ENCODE assay signal across 1 cellular context in the genomic region with DNA sequence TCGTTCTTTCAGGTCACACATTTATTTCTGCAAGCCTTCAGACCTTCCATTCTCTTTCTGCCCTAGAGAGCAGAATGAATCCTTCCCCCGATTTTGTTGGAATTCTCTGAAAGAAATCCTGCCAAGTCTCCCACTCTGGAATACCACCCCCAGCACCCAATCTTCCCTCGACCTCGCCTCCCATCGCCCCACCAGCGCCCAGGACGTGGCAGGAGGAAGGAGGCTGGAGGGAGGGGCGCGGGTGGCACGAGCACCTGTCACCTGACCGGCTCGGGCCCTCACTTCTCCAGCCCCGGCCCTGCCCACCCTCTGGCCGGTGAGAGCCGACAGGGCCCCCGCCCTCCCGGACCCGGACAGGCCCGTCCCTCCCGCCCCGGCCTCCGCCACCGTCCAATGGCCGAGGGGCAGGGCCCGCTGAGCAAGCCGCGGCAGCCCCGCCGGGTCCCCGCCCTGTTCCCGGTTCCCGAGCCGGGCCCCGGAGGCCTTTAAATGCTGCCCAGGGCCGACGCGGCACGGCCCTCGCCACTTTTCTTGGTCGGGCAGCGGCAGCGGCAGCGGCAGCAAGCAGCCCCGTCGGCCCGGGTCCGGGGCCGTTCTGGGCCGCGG.
TF ChIP-seq lines count a peak whose summit lies in the region.

A gene (plus strand): TSS at position 453 of the 606 bp plus-strand sequence. CDS start 384 bp downstream, outside the sequence.

TF ChIP-seq in HepG2, 621 proteins besides CTCF, POLR2A, EP300 and RAD21 (continued from another document and continues in another):
- TF ChIP-seq ZNF552 (CRISPR knock-in tag; IDR thresholded peaks at IDR 0.05; ENCODE audit: borderline replicate concordance) (no peak), ARNT2 (CRISPR knock-in tag; IDR thresholded peaks at IDR 0.05; ENCODE audit: low read depth) (peak; percentile 49; the same call in 1 of the 2 replicates), RBFOX2 (IDR thresholded peaks at IDR 0.05; ENCODE audit: low read depth, low read length) (peak; percentile 79), NR1H2 (CRISPR knock-in tag; IDR thresholded peaks at IDR 0.05; ENCODE audit: borderline replicate concordance, low read depth) (no peak), GATAD1 (CRISPR knock-in tag; IDR thresholded peaks at IDR 0.05) (0 out of 2 replicates have a peak, but pooled peaks have one; percentile 8), MAFF (IDR thresholded peaks at IDR 0.05; ENCODE audit: low read depth, low read length) (no peak), MAZ (IDR thresholded peaks at IDR 0.05; ENCODE audit: borderline replicate concordance, low read depth, low read length) (peak; percentile 73), MAZ (CRISPR knock-in tag; IDR thresholded peaks at IDR 0.05; ENCODE audit: low read depth) (peak; percentile 69), ZNF564 (CRISPR knock-in tag; IDR thresholded peaks at IDR 0.05) (no peak), ZFP41 (CRISPR knock-in tag; IDR thresholded peaks at IDR 0.05; ENCODE audit: borderline replicate concordance) (0 out of 2 replicates have a peak, but pooled peaks have one; percentile 31), ELF3 (CRISPR knock-in tag; IDR thresholded peaks at IDR 0.05) (peak; percentile 5; the same call in 1 of the 2 replicates), HDAC1 (CRISPR knock-in tag; IDR thresholded peaks at IDR 0.05) (peak; percentile 31), ZNF432 (CRISPR knock-in tag; IDR thresholded peaks at IDR 0.05; ENCODE audit: borderline replicate concordance) (no peak), RFX3 (CRISPR knock-in tag; IDR thresholded peaks at IDR 0.05) (no peak), ZNF136 (CRISPR knock-in tag; IDR thresholded peaks at IDR 0.05; ENCODE audit: low read depth) (no peak; the same call in 1 of the 2 replicates), POLR2AphosphoS5 (IDR thresholded peaks at IDR 0.05; ENCODE audit: low read depth, low read length) (peak; percentile 42; the same call in 1 of the 2 replicates), ZSCAN22 (CRISPR knock-in tag; IDR thresholded peaks at IDR 0.05) (peak; percentile 37; the same call in 1 of the 2 replicates), MEIS2 (CRISPR knock-in tag; IDR thresholded peaks at IDR 0.05) (no peak), BCL6 (CRISPR knock-in tag; IDR thresholded peaks at IDR 0.05) (no peak), SALL1 (CRISPR knock-in tag; IDR thresholded peaks at IDR 0.05) (peak; percentile 55; the same call in 1 of the 2 replicates), RXRB (CRISPR knock-in tag; IDR thresholded peaks at IDR 0.05; ENCODE audit: borderline replicate concordance) (no peak), PHF21A (CRISPR knock-in tag; IDR thresholded peaks at IDR 0.05) (no peak), LCORL (IDR thresholded peaks at IDR 0.05) (no peak), LCORL (CRISPR knock-in tag; IDR thresholded peaks at IDR 0.05) (0 out of 2 replicates have a peak, but pooled peaks have one; percentile 59), ZNF629 (CRISPR knock-in tag; conservative IDR thresholded peaks at IDR 0.05) (no peak), HMGA1 (CRISPR knock-in tag; conservative IDR thresholded peaks at IDR 0.05) (no peak)
- TF ChIP-seq, protein P1, sequence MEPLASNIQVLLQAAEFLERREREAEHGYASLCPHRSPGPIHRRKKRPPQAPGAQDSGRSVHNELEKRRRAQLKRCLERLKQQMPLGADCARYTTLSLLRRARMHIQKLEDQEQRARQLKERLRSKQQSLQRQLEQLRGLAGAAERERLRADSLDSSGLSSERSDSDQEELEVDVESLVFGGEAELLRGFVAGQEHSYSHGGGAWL (CRISPR knock-in tag; IDR thresholded peaks at IDR 0.05): peak; percentile 75
- TF ChIP-seq, protein P2, sequence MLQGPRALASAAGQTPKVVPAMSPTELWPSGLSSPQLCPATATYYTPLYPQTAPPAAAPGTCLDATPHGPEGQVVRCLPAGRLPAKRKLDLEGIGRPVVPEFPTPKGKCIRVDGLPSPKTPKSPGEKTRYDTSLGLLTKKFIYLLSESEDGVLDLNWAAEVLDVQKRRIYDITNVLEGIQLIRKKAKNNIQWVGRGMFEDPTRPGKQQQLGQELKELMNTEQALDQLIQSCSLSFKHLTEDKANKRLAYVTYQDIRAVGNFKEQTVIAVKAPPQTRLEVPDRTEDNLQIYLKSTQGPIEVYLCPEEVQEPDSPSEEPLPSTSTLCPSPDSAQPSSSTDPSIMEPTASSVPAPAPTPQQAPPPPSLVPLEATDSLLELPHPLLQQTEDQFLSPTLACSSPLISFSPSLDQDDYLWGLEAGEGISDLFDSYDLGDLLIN (CRISPR knock-in tag; IDR thresholded peaks at IDR 0.05; ENCODE audit: borderline replicate concordance): 0 out of 2 replicates have a peak, but pooled peaks have one; percentile 39
- TF ChIP-seq, protein P3, sequence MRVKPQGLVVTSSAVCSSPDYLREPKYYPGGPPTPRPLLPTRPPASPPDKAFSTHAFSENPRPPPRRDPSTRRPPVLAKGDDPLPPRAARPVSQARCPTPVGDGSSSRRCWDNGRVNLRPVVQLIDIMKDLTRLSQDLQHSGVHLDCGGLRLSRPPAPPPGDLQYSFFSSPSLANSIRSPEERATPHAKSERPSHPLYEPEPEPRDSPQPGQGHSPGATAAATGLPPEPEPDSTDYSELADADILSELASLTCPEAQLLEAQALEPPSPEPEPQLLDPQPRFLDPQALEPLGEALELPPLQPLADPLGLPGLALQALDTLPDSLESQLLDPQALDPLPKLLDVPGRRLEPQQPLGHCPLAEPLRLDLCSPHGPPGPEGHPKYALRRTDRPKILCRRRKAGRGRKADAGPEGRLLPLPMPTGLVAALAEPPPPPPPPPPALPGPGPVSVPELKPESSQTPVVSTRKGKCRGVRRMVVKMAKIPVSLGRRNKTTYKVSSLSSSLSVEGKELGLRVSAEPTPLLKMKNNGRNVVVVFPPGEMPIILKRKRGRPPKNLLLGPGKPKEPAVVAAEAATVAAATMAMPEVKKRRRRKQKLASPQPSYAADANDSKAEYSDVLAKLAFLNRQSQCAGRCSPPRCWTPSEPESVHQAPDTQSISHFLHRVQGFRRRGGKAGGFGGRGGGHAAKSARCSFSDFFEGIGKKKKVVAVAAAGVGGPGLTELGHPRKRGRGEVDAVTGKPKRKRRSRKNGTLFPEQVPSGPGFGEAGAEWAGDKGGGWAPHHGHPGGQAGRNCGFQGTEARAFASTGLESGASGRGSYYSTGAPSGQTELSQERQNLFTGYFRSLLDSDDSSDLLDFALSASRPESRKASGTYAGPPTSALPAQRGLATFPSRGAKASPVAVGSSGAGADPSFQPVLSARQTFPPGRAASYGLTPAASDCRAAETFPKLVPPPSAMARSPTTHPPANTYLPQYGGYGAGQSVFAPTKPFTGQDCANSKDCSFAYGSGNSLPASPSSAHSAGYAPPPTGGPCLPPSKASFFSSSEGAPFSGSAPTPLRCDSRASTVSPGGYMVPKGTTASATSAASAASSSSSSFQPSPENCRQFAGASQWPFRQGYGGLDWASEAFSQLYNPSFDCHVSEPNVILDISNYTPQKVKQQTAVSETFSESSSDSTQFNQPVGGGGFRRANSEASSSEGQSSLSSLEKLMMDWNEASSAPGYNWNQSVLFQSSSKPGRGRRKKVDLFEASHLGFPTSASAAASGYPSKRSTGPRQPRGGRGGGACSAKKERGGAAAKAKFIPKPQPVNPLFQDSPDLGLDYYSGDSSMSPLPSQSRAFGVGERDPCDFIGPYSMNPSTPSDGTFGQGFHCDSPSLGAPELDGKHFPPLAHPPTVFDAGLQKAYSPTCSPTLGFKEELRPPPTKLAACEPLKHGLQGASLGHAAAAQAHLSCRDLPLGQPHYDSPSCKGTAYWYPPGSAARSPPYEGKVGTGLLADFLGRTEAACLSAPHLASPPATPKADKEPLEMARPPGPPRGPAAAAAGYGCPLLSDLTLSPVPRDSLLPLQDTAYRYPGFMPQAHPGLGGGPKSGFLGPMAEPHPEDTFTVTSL (CRISPR knock-in tag; IDR thresholded peaks at IDR 0.05; ENCODE audit: borderline replicate concordance): no peak
- TF ChIP-seq, protein P4, sequence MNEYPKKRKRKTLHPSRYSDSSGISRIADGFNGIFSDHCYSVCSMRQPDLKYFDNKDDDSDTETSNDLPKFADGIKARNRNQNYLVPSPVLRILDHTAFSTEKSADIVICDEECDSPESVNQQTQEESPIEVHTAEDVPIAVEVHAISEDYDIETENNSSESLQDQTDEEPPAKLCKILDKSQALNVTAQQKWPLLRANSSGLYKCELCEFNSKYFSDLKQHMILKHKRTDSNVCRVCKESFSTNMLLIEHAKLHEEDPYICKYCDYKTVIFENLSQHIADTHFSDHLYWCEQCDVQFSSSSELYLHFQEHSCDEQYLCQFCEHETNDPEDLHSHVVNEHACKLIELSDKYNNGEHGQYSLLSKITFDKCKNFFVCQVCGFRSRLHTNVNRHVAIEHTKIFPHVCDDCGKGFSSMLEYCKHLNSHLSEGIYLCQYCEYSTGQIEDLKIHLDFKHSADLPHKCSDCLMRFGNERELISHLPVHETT (CRISPR knock-in tag; conservative IDR thresholded peaks at IDR 0.05): peak; percentile 73; the same call in 1 of the 2 replicates
- TF ChIP-seq, protein P5, sequence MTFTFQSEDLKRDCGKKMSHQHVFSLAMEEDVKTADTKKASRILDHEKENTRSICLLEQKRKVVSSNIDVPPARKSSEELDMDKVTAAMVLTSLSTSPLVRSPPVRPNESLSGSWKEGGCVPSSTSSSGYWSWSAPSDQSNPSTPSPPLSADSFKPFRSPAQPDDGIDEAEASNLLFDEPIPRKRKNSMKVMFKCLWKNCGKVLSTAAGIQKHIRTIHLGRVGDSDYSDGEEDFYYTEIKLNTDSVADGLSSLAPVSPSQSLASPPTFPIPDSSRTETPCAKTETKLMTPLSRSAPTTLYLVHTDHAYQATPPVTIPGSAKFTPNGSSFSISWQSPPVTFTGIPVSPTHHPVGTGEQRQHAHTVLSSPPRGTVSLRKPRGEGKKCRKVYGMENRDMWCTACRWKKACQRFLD (CRISPR knock-in tag; IDR thresholded peaks at IDR 0.05; ENCODE audit: borderline replicate concordance): no peak
- TF ChIP-seq, protein P6, sequence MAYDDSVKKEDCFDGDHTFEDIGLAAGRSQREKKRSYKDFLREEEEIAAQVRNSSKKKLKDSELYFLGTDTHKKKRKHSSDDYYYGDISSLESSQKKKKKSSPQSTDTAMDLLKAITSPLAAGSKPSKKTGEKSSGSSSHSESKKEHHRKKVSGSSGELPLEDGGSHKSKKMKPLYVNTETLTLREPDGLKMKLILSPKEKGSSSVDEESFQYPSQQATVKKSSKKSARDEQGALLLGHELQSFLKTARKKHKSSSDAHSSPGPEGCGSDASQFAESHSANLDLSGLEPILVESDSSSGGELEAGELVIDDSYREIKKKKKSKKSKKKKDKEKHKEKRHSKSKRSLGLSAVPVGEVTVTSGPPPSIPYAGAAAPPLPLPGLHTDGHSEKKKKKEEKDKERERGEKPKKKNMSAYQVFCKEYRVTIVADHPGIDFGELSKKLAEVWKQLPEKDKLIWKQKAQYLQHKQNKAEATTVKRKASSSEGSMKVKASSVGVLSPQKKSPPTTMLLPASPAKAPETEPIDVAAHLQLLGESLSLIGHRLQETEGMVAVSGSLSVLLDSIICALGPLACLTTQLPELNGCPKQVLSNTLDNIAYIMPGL (CRISPR knock-in tag; IDR thresholded peaks at IDR 0.05; ENCODE audit: borderline replicate concordance in 1 of 2, low read depth in 1 of 2): peak in 1 of 2 experiments; percentile 26; a peak in 2 of 4 replicates
- TF ChIP-seq, protein P7, sequence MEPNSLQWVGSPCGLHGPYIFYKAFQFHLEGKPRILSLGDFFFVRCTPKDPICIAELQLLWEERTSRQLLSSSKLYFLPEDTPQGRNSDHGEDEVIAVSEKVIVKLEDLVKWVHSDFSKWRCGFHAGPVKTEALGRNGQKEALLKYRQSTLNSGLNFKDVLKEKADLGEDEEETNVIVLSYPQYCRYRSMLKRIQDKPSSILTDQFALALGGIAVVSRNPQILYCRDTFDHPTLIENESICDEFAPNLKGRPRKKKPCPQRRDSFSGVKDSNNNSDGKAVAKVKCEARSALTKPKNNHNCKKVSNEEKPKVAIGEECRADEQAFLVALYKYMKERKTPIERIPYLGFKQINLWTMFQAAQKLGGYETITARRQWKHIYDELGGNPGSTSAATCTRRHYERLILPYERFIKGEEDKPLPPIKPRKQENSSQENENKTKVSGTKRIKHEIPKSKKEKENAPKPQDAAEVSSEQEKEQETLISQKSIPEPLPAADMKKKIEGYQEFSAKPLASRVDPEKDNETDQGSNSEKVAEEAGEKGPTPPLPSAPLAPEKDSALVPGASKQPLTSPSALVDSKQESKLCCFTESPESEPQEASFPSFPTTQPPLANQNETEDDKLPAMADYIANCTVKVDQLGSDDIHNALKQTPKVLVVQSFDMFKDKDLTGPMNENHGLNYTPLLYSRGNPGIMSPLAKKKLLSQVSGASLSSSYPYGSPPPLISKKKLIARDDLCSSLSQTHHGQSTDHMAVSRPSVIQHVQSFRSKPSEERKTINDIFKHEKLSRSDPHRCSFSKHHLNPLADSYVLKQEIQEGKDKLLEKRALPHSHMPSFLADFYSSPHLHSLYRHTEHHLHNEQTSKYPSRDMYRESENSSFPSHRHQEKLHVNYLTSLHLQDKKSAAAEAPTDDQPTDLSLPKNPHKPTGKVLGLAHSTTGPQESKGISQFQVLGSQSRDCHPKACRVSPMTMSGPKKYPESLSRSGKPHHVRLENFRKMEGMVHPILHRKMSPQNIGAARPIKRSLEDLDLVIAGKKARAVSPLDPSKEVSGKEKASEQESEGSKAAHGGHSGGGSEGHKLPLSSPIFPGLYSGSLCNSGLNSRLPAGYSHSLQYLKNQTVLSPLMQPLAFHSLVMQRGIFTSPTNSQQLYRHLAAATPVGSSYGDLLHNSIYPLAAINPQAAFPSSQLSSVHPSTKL (CRISPR knock-in tag; IDR thresholded peaks at IDR 0.05): no peak
- TF ChIP-seq, protein P8, sequence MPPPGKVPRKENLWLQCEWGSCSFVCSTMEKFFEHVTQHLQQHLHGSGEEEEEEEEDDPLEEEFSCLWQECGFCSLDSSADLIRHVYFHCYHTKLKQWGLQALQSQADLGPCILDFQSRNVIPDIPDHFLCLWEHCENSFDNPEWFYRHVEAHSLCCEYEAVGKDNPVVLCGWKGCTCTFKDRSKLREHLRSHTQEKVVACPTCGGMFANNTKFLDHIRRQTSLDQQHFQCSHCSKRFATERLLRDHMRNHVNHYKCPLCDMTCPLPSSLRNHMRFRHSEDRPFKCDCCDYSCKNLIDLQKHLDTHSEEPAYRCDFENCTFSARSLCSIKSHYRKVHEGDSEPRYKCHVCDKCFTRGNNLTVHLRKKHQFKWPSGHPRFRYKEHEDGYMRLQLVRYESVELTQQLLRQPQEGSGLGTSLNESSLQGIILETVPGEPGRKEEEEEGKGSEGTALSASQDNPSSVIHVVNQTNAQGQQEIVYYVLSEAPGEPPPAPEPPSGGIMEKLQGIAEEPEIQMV (CRISPR knock-in tag; IDR thresholded peaks at IDR 0.05; ENCODE audit: low read depth): no peak
- TF ChIP-seq, protein P9, sequence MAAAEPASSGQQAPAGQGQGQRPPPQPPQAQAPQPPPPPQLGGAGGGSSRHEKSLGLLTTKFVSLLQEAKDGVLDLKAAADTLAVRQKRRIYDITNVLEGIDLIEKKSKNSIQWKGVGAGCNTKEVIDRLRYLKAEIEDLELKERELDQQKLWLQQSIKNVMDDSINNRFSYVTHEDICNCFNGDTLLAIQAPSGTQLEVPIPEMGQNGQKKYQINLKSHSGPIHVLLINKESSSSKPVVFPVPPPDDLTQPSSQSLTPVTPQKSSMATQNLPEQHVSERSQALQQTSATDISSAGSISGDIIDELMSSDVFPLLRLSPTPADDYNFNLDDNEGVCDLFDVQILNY (CRISPR knock-in tag; conservative IDR thresholded peaks at IDR 0.05): no peak
- TF ChIP-seq, protein P10, sequence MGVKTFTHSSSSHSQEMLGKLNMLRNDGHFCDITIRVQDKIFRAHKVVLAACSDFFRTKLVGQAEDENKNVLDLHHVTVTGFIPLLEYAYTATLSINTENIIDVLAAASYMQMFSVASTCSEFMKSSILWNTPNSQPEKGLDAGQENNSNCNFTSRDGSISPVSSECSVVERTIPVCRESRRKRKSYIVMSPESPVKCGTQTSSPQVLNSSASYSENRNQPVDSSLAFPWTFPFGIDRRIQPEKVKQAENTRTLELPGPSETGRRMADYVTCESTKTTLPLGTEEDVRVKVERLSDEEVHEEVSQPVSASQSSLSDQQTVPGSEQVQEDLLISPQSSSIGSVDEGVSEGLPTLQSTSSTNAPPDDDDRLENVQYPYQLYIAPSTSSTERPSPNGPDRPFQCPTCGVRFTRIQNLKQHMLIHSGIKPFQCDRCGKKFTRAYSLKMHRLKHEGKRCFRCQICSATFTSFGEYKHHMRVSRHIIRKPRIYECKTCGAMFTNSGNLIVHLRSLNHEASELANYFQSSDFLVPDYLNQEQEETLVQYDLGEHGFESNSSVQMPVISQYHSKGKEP (CRISPR knock-in tag; IDR thresholded peaks at IDR 0.05): no peak
